Comparison of ENCODE assay signal across 19 cellular contexts in genomic region chr5:30341492-30341891, GRCh38.
"Had no signal": no experiment of that assay in that cellular context is flagged by ENCODE, and none has a peak within 500 bp of the region (broad histone marks: within the 10 kb centered on the region; RNA-seq: fewer than 3 reads in every experiment).

No MANE protein-coding gene starts in this region.

- H3K9me3 ChIP-seq: SJCRH30 had no signal

- ATAC-seq: Panc1, SK-N-SH treated with all-trans-retinoic acid at 6 μM for 48 hours had no signal

- H3K4me3 ChIP-seq: SJCRH30 had no signal

- H3K27me3 ChIP-seq: SJCRH30 had no signal

- H3K36me3 ChIP-seq: SJCRH30 had no signal

- DNase-seq: KBM-7, MV-4-11, NCI-H1048, NCI-H1105, NCI-H146, NCI-H1694 treated with DMSO at 0.1 percent for 48 hours, NCI-H1930, NCI-H2081, NCI-H2107, NCI-H2227 treated with DMSO at 0.1 percent for 48 hours, NCI-H524, NCI-H526 treated with DMSO at 0.1 percent for 48 hours, NCI-H774, SHP77, SJCRH30 had no signal

- H3K27ac ChIP-seq: HL-60, RWPE1, SJCRH30 had no signal

- H3K4me1 ChIP-seq: SJCRH30 had no signal
